ENCODE assay signal across 7 cellular contexts in the genomic region with DNA sequence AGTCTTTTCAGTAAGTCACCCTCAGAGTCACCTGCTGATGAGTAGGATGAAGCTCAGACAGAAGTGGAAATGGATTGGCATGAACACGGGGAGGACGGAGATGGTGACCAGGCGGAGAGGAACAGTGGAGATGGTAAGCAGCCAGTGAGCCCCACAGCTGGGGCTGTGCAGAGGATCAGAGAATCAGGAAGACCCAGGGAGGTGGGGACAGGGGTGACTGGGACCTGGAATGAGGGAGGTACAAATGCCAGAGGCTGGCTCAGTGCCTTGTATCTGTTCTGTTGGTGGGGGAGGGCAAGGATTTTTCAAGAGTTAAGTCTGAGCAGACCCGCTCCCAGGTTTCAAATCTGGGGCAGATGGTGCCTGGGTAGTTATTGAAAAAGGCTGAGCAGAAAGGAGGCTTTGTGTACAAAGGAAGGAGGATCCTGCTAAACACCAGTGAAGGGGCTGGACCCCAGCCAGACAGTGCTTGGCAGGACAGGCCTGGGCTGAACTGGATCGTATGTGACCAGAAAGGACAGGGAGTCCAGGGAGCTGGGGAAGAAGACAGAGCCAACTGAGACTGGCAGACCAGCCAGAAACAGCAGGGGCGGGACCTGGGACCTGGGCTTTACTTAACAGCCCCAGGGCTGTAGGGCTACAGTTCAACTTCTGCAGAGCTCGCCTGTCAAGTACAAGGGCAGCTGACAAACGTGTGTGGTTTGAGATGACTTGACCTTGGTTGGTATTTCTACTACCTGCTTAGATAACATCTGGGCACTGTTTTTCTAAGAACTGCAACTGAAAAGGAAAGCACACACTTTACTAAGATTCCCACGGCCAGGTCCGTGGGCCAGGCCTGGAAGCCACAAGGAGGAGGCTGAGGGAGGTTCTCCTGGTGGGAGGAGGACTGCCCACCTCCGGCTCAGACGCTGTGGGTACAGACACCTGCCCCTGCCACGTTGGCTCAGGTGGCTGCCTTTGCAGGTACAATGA. TPM values are rescaled to one million over a fixed set of nuclear protein-coding genes. Genes with fewer than 3 reads are reported as not detected.
A peak's percentile ranks its signal among the peaks of the same experiment; 100 is the strongest.
DNase-seq lines count a peak whose midpoint lies in the region; ATAC-seq lines count a peak whose summit lies in the region.

No MANE protein-coding gene starts in this region.

- ATAC-seq in GM19468 (IDR thresholded peaks at IDR 0.05; ENCODE audit: extremely low read depth, unreplicated experiment) (peak; percentile 64), GM19397 (IDR thresholded peaks at IDR 0.05; ENCODE audit: unreplicated experiment) (no peak)

- DNase-seq in HT-29 (ENCODE audit: low spot score) (peak; percentile 40), cerebellum (ENCODE audit: low spot score) (peak; percentile 38), retina (peak; percentile 56), GF-D8 (lab: John Stamatoyannopoulos, UW) (no peak), iPS-NIHi11 (ENCODE audit: low spot score) (no peak)

RNA-seq across cellular contexts. Expression of gene FRMPD2, which starts 13.2 kb away (rescaled TPM):
- not detected in 2 replicates for total RNA-seq in HT-29 (2014; rRNA removed; shearing (Covaris generic))
- total RNA-seq in cerebellum: 11.1 TPM

RNA-seq across cellular contexts. Expression of gene MAPK8, which starts 18.8 kb away (rescaled TPM):
- total RNA-seq in HT-29 (2014; rRNA removed; shearing (Covaris generic)): 21.9 and 24.9 TPM in 2 replicates
- total RNA-seq in cerebellum: 183 TPM

Comparison
In these comparisons a context has a peak if more than half of its experiments do, and no peak if none do; other contexts are left out.
1. DNase-seq: peak in HT-29 (single experiment), cerebellum (single experiment) and retina (single experiment); none in GF-D8 (single experiment) and iPS-NIHi11 (single experiment).
2. RNA of gene FRMPD2, which starts 13.2 kb away (total RNA-seq): 11.1 TPM in cerebellum (single experiment); not detected in HT-29; every median in the first group is over 10 times any median in the second.